In genomic region chr7:94787285-94787684, GRCh38 we compare ENCODE assay signal across 26 cellular contexts.
"Had no signal": no experiment of that assay in that cellular context is flagged by ENCODE, and none has a peak within 500 bp of the region (broad histone marks: within the 10 kb centered on the region; RNA-seq: fewer than 3 reads in every experiment).

No MANE protein-coding gene starts in this region.

- H3K4me3 ChIP-seq: colonic mucosa, esophagus squamous epithelium, gastrocnemius medialis, heart right ventricle, left lung, lower lobe of right lung, mucosa of descending colon had no signal

- H3K27ac ChIP-seq: colonic mucosa, epithelial cell of prostate, esophagus squamous epithelium, gastrocnemius medialis, heart right ventricle, left lung, lower lobe of right lung had no signal

- FAIRE-seq: endometrium, islet of Langerhans, keratinocyte had no signal

- ATAC-seq: effector memory CD8-positive, alpha-beta T cell; esophagus mucosa; gastrocnemius medialis; heart right ventricle; left cardiac atrium; left lung; left ventricle myocardium superior; lower lobe of right lung; mucosa of descending colon had no signal

- H3K27me3 ChIP-seq: colonic mucosa, esophagus squamous epithelium, gastrocnemius medialis, left lung had no signal

- H3K4me1 ChIP-seq: colonic mucosa, esophagus squamous epithelium, gastrocnemius medialis, heart right ventricle, left lung, lower lobe of right lung had no signal

- DNase-seq: colonic mucosa; cortex of kidney; effector CD8-positive, alpha-beta T cell; effector memory CD8-positive, alpha-beta T cell; endodermal cell; erythroblast; esophagus squamous epithelium; foreskin fibroblast; foreskin melanocyte; gastrocnemius medialis; glutamatergic neuron; head of caudate nucleus; heart right ventricle; hippocampal formation; left cardiac atrium; left lung; left ventricle myocardium superior; lower lobe of right lung; mesenchymal stem cell; mucosa of descending colon; naive B cell had no signal

- H3K9me3 ChIP-seq: colonic mucosa, esophagus squamous epithelium, gastrocnemius medialis, lower lobe of right lung, mucosa of descending colon had no signal

- H3K36me3 ChIP-seq: colonic mucosa, esophagus squamous epithelium, gastrocnemius medialis, heart right ventricle, left lung, lower lobe of right lung had no signal
